Comparison of ENCODE assay signal across 1 cellular context in the genomic region with DNA sequence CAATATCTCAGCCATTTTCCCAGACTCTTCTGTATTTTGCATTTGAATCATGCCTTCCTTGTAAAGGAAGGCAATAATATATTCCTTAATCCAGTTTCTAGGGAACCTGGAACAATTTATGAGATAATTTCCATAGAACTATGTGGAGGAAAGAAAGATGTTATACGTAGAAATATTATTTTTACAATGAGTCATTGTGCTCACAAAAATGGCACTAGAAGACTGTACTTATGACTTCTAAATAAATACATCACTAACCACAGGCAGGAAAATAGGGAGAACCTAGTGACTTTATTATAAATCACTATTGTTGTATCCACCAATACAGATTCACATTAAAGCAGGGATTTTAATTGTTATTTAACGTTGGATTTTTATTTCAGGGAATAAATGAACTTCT.
TF ChIP-seq lines count a peak whose summit lies in the region.

No MANE protein-coding gene starts in this region.

TF ChIP-seq in SK-N-SH, 30 proteins besides CTCF, POLR2A, EP300 and RAD21 (continued from another document):
- TF ChIP-seq, protein P1, sequence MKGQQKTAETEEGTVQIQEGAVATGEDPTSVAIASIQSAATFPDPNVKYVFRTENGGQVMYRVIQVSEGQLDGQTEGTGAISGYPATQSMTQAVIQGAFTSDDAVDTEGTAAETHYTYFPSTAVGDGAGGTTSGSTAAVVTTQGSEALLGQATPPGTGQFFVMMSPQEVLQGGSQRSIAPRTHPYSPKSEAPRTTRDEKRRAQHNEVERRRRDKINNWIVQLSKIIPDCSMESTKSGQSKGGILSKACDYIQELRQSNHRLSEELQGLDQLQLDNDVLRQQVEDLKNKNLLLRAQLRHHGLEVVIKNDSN (IDR thresholded peaks at IDR 0.05; ENCODE audit: borderline replicate concordance, low read depth): no peak
- TF ChIP-seq NRF1 (IDR thresholded peaks at IDR 0.05; ENCODE audit: low read depth, low read length): no peak
- TF ChIP-seq TAF1 (IDR thresholded peaks at IDR 0.05; ENCODE audit: borderline replicate concordance, low read depth, low read length): no peak
- TF ChIP-seq, protein P2, sequence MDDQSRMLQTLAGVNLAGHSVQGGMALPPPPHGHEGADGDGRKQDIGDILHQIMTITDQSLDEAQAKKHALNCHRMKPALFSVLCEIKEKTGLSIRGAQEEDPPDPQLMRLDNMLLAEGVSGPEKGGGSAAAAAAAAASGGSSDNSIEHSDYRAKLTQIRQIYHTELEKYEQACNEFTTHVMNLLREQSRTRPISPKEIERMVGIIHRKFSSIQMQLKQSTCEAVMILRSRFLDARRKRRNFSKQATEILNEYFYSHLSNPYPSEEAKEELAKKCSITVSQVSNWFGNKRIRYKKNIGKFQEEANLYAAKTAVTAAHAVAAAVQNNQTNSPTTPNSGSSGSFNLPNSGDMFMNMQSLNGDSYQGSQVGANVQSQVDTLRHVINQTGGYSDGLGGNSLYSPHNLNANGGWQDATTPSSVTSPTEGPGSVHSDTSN (IDR thresholded peaks at IDR 0.05): no peak
- TF ChIP-seq RCOR1 (IDR thresholded peaks at IDR 0.05; ENCODE audit: low read length): no peak
TF ChIP-seq in SK-N-SH: peak in this region for 0.
